Comparison of ENCODE assay signal across 19 cellular contexts in the genomic region with DNA sequence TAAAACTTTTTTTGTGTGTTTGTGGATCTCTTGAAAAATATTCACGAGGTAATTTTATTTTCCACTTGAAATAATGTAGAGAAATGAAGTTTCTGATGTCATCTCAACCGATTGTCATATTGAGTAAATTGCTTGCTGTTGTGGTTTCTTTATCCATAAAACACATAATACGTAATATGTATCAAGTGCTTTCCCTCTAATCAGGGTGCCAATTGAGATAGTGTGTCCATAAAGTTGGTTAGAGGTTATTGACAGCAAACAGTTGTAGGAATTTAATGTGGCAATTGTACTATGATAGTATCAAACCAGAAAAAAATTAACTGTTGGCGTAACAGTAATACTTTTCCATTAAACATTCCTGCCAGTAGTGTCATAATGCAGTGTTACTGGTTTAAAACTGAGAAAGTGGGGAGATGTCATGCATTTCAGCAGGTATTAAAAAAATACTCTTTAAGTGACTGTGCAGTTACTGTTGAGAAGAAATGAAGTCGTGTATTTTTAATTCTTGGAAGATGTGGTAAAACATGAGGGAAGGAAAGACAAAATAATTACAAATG.
"Had no signal": no experiment of that assay in that cellular context is flagged by ENCODE, and none has a peak within 500 bp of the region (broad histone marks: within the 10 kb centered on the region; RNA-seq: fewer than 3 reads in every experiment).

No MANE protein-coding gene starts in this region.

- H3K27ac Mint-ChIP-seq: activated naive CD4-positive, alpha-beta T cell treated with anti-CD3 and anti-CD28 coated beads, Interleukin-2, amount 50 U/mL, for 72 hours had no signal

- H3K36me3 ChIP-seq: lower lobe of right lung, vagina had no signal

- H3K4me3 Mint-ChIP-seq: effector memory CD8-positive, alpha-beta T cell; stimulated activated naive CD8-positive, alpha-beta T cell treated with anti-CD3 and anti-CD28 coated beads, Interleukin-15, Interleukin-2, amounts not matched to agents 100 ng/mL and 50 ng/mL, for 24 hours had no signal

- H3K4me3 ChIP-seq: cardiac muscle cell, hepatocyte, lower lobe of right lung, vagina had no signal

- H3K27ac ChIP-seq: cardiac muscle cell, hepatocyte, lower lobe of right lung, vagina had no signal

- H3K27me3 Mint-ChIP-seq: effector memory CD8-positive, alpha-beta T cell; stimulated activated naive CD8-positive, alpha-beta T cell treated with anti-CD3 and anti-CD28 coated beads, Interleukin-15, Interleukin-2, amounts not matched to agents 100 ng/mL and 50 ng/mL, for 24 hours had no signal

- H3K9me3 Mint-ChIP-seq: activated naive CD4-positive, alpha-beta T cell treated with anti-CD3 and anti-CD28 coated beads, Interleukin-2, amount 50 U/mL, for 72 hours; effector memory CD8-positive, alpha-beta T cell; nephron progenitor cell; stimulated activated naive CD8-positive, alpha-beta T cell treated with anti-CD3 and anti-CD28 coated beads, Interleukin-15, Interleukin-2, amounts not matched to agents 100 ng/mL and 50 ng/mL, for 24 hours had no signal

- H3K27me3 ChIP-seq: cardiac muscle cell, hepatocyte, vagina had no signal

- H3K9me3 ChIP-seq: lower lobe of right lung, vagina had no signal

- DNase-seq: activated CD4-positive, alpha-beta T cell treated with anti-CD3 and anti-CD28 coated beads, Interleukin-2, amount 50 U/mL, for 1 hour; activated CD8-positive, alpha-beta memory T cell treated with anti-CD3 and anti-CD28 coated beads, Interleukin-2, amount 50 U/mL, for 4 hours; activated gamma-delta T cell treated with Interleukin-2 at 50 U/mL for 16 hours; effector memory CD8-positive, alpha-beta T cell; foreskin fibroblast; left colon; lower lobe of right lung; nephron progenitor cell; nucleus accumbens; posterior cingulate gyrus; retina; stimulated activated CD4-positive, alpha-beta T cell treated with anti-CD3 and anti-CD28 coated beads, Interleukin-12 subunit alpha, Interleukin-12 subunit beta, amount 100 ng/mL, for 4 hours; stimulated activated CD4-positive, alpha-beta T cell treated with anti-CD3 and anti-CD28 coated beads, Interleukin-2, amount 100 ng/mL, for 24 hours had no signal

- ATAC-seq: activated CD4-positive, CD25-positive, alpha-beta regulatory T cell treated with anti-CD3 and anti-CD28 coated beads, Interleukin-2, amount 50 U/mL, for 24 hours; activated naive CD4-positive, alpha-beta T cell treated with anti-CD3 and anti-CD28 coated beads, Interleukin-2, amount 50 U/mL, for 72 hours; effector memory CD8-positive, alpha-beta T cell; left colon; lower lobe of right lung had no signal
